In the genomic region with DNA sequence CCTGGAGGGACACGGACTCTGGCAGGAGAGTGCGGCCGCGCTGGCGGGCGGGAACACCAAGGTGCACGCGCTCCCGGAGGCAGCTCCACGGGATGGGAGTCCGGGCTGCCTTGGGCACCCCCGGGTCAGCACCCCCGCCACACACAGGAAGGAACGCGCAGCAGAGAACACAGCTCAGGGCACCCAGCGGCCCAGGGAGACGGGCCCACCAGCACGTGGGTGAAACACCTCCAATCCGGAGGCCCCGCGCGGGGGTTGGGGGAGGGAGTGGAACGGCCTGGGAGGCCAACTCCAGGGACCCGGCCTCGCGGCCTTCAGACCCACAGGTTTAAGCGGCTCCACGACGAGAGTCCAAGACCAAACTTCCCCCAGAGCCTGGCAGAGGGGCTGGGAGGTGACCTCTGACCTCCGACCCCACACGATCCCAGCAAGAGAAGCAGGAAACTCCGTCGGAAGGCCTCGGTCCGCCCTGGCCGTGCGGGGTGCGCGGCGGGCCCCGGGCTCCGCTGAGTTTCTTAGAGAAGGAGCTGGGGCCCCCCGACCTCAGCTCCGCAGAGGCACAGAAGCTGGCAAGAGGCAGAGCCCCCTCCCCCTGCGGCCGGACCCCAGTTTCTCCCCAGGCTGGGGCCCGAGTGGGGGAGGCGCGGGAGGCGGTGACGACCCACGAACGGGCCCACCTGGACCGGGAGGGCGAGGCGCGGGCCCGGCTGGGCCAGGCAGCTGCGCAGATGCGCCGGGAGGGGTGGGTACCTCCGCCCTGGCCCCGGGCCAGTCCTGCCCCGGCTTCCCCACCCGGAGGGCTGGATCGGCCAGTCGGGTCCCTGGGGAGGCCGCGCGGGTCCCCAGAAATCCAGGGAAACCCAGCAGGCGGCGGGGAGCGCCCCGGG, we compare ENCODE assay signal across 8 cellular contexts. TPM values are rescaled to one million over a fixed set of nuclear protein-coding genes. Genes with fewer than 3 reads are reported as not detected.
DNase-seq lines count a peak whose midpoint lies in the region; ATAC-seq, FAIRE-seq and TF ChIP-seq lines count a peak whose summit lies in the region.

No MANE protein-coding gene starts in this region.

- H3K27me3 Mint-ChIP-seq in T-helper 17 cell: peaks cover 8% of the 10 kb centered on the region

- H3K79me2 ChIP-seq in GM12878 (ENCODE audit: control insufficient read depth, insufficient read depth, low read length): peaks cover 11% of the 10 kb centered on the region

- peak; percentile 31; the same call in 1 of the 2 replicates for TF ChIP-seq POLR2A in GM12878 (IDR thresholded peaks at IDR 0.05; ENCODE audit: low read depth, low read length)

- WGBS in GM12878 (ENCODE audit: insufficient coverage, insufficient replicate concordance, low lambda C conversion rate, missing lambda C conversion rate): 20% methylated on average over 54 of the region's 74 CpGs
- whole genome bisulfite sequencing in iPS DF 6.9 (ENCODE audit: insufficient coverage, insufficient read length): no CpG with 5 or more reads among the region's 74 CpGs

- in situ Hi-C loops in HAP-1 (cut with MboI; ENCODE audit: low sequenced_read_pairs): no loop called here
- in situ Hi-C loops in GM12878 (cut with MboI): no loop called here

- FAIRE-seq in GM12878 (lab: Jason Lieb, UNC): no peak

- H3K9ac ChIP-seq in GM12878 (ENCODE audit: control insufficient read depth, insufficient read depth, low read length): peak overlapping the region; percentile 53

- RAD21 ChIA-PET in GM12878 (lab: Charles Lee; ENCODE audit: unreplicated experiment): interaction anchor here (0.6 to 6.9 kb wide), 4 partner anchors 14 to 24 kb away, joined by 3 to 52 read pairs (median 4); no protein-coding TSS in a partner anchor

- H2AFZ ChIP-seq in GM12878 (ENCODE audit: control insufficient read depth, low read depth, low read length): peak overlapping the region; percentile 25

- H3K9me3 ChIP-seq in HAP-1 (no peaks in the 10 kb centered on the region), T-helper 17 cell (ENCODE audit: control insufficient read depth, low read length, poor library complexity, severe bottlenecking) (no peaks in the 10 kb centered on the region), GM12878 (replicated peaks; ENCODE audit: control insufficient read depth, insufficient read depth, low read length) (no peaks in the 10 kb centered on the region), iPS DF 6.9 (ENCODE audit: control insufficient read depth, insufficient read depth, low read length) (no peaks in the 10 kb centered on the region)

- CTCF ChIA-PET in GM12878 (lab: Yijun Ruan, JAX): interaction anchor here (1.2 to 1.8 kb wide), 4 partner anchors 15 to 30 kb away, joined by 3 to 5 read pairs (median 4); no protein-coding TSS in a partner anchor

- H3K27ac ChIP-seq in GM12878 (ENCODE audit: control insufficient read depth, insufficient read depth): peak overlapping the region; percentile 61; the same call in 1 of the 2 replicates
- H3K27ac ChIP-seq in iPS DF 6.9 (ENCODE audit: low read length): no peak overlapping the region

- H3K36me3 Mint-ChIP-seq in T-helper 17 cell (ENCODE audit: low read depth): no peaks in the 10 kb centered on the region

- SMC1A ChIA-PET in GM12878 (lab: Charles Lee; ENCODE audit: uncharacterized antibody, unreplicated experiment): interaction anchor here (1.9 kb wide), 2 partner anchors 12 to 28 kb away, joined by 4 to 8 read pairs; no protein-coding TSS in a partner anchor

- no peak for TF ChIP-seq RAD21 in GM12878 (IDR thresholded peaks at IDR 0.05; ENCODE audit: insufficient read depth, low read depth, low read length)

- H3K27me3 ChIP-seq in HAP-1 (ENCODE audit: low read depth) (no peaks in the 10 kb centered on the region), GM12878 (replicated peaks in 1 of 2; ENCODE audit: control insufficient read depth in 2 of 2, insufficient read depth in 2 of 2, low read length in 1 of 2) (no peaks in the 10 kb centered on the region), iPS DF 6.9 (ENCODE audit: control insufficient read depth, insufficient read depth, low read length) (no peaks in the 10 kb centered on the region; the same call in 1 of the 2 replicates)

- H3K4me2 ChIP-seq in GM12878 (ENCODE audit: control insufficient read depth, insufficient read depth): peak overlapping the region; percentile 71

- H3K4me1 ChIP-seq in HAP-1 (peaks cover 29% of the 10 kb centered on the region), GM12878 (ENCODE audit: control insufficient read depth, insufficient read depth, low read length) (peaks cover 6% of the 10 kb centered on the region), iPS DF 6.9 (ENCODE audit: control insufficient read depth, insufficient read depth, low read length) (peaks cover 12% of the 10 kb centered on the region)

- H3K4me3 Mint-ChIP-seq in T-helper 17 cell: peak overlapping the region; percentile 88

- peaks cover 30% of the 10 kb centered on the region for H3K4me1 Mint-ChIP-seq in T-helper 17 cell

- no peaks in the 10 kb centered on the region for H4K20me1 ChIP-seq in GM12878 (ENCODE audit: control insufficient read depth, insufficient read depth)

- no peak overlapping the region for H3K27ac Mint-ChIP-seq in T-helper 17 cell

- peak; percentile 79 for ATAC-seq in T-helper 17 cell
- ATAC-seq in GM12878: peak; percentile 81
- ATAC-seq in HG03025 (IDR thresholded peaks at IDR 0.05; ENCODE audit: low FRiP score, unreplicated experiment): no peak
- no peak for ATAC-seq in GM19467 (IDR thresholded peaks at IDR 0.05; ENCODE audit: unreplicated experiment)

- DNase-seq in HAP-1 (ENCODE audit: low spot score in 2 of 2) (peak; percentile 26 to 81), T-helper 17 cell (peak in 2 of 3 donors; percentile 29 to 39), GM12878 (ENCODE audit: low read depth, low spot score) (no peak), iPS DF 6.9 (ENCODE audit: low read depth, low spot score) (no peak), skeletal muscle cell (ENCODE audit: low read depth) (no peak), NCI-H1105 treated with DMSO at 0.1 percent for 48 hours (lab: John Stamatoyannopoulos, UW) (no peak)

- TF ChIP-seq EP300 in GM12878 (IDR thresholded peaks at IDR 0.05; ENCODE audit: borderline replicate concordance in 1 of 2, control insufficient read depth in 1 of 2, low read depth in 2 of 2, low read length in 2 of 2): no peak

- BruUV-seq in GM12878 (replicated peaks; lab: Mats Ljungman, UMichigan): no TSS peak

- TF ChIP-seq CTCF in GM12878 (IDR thresholded peaks at IDR 0.05 in 2 of 3, conservative IDR thresholded peaks at IDR 0.05 in 1 of 3; ENCODE audit: control insufficient read depth in 2 of 3, extremely low read depth in 1 of 3, insufficient read depth in 1 of 3, low read depth in 3 of 3, low read length in 3 of 3): no peak

- POLR2A ChIA-PET in GM12878 (lab: Charles Lee): interaction anchor here (1.1 to 4.9 kb wide), 6 partner anchors 10 to 173 kb away, joined by 3 to 28 read pairs (median 4); no protein-coding TSS in a partner anchor

- intact Hi-C loops in GM12878 (cut with micrococcal nuclease; ENCODE audit: unreplicated experiment): no loop called here

- H3K36me3 ChIP-seq in HAP-1 (replicated peaks) (peaks cover 2% of the 10 kb centered on the region), GM12878 (ENCODE audit: control insufficient read depth in 2 of 2, insufficient read depth in 2 of 2, low read length in 1 of 2) (no peaks in the 10 kb centered on the region), iPS DF 6.9 (ENCODE audit: control insufficient read depth, insufficient read depth, low read length) (no peaks in the 10 kb centered on the region)

- H3K4me3 ChIP-seq in HAP-1 (peak overlapping the region; percentile 59), GM12878 (peak overlapping the region; percentile 63), iPS DF 6.9 (ENCODE audit: low read length) (peak overlapping the region; percentile 40; the same call in 1 of the 2 replicates), skeletal muscle cell (ENCODE audit: low read depth, low read length) (peak overlapping the region; percentile 73)

RNA-seq across cellular contexts. Expression of a gene that starts 0.9 kb away (rescaled TPM):
- total RNA-seq in T-helper 17 cell (1 to 10 TPM; 5.8 to 5.9 TPM), GM12878 (2014; rRNA removed) (7.9 and 9.1 TPM in 2 replicates), GM12878 (2014; rRNA removed; fragmentation: Illumina TruSeq; extraction: Trizol) (3.5 and 3.8 TPM in 2 replicates), GM12878 (2021) (14.2 and 14.7 TPM in 2 replicates)
- 11.9 and 13.5 TPM in 2 replicates for total RNA-seq in GM12878 (2013; cell fraction: nucleolus; rRNA removed)
- polyA plus RNA-seq in GM12878 (2011; ENCODE audit: low read depth): 1.1 TPM
- polyA plus RNA-seq in GM12878 (2011; rRNA removed) (3.5 and 5.4 TPM in 2 replicates), GM12878 (2014; fragmentation: Illumina TruSeq; extraction: Trizol) (2.0 and 3.1 TPM in 2 replicates), GM12878 (2014; fragmentation: Nextera tagmentation; extraction: Ambion mirVana) (1 to 10 TPM in 1 of 2 experiments, under 1 TPM in 1; 0.66 to 1.0 TPM), GM12878 (2014; rRNA removed) (7.5 and 9.4 TPM in 2 replicates), GM12878 (2016; fragmentation: Nextera tagmentation; extraction: Ambion mirVana) (1 to 10 TPM; 2.7 to 2.9 TPM)
- polyA plus RNA-seq in GM12878 (2011; cell fraction: cytosol; rRNA removed): 7.9 and 9.6 TPM in 2 replicates
- polyA plus RNA-seq in GM12878 (2011; cell fraction: nucleus; rRNA removed): 15.3 and 20.7 TPM in 2 replicates
- polyA plus RNA-seq in GM12878 (2012): 3.8 and 4.4 TPM in 2 replicates
- polyA minus RNA-seq in GM12878 (2011; rRNA and poly(A)+ RNA removed): 11.8 and 12.6 TPM in 2 replicates
- polyA minus RNA-seq in GM12878 (2011; cell fraction: cytosol; rRNA and poly(A)+ RNA removed): 7.3 and 9.0 TPM in 2 replicates
- polyA minus RNA-seq in GM12878 (2011; cell fraction: nucleus; rRNA and poly(A)+ RNA removed): 3.5 and 7.1 TPM in 2 replicates

RNA-seq across cellular contexts. Expression of a gene that starts 24.4 kb away (rescaled TPM):
- total RNA-seq in T-helper 17 cell (10 to 100 TPM; 17.9 to 21.8 TPM), GM12878 (2014; rRNA removed) (30.1 and 39.9 TPM in 2 replicates), GM12878 (2014; rRNA removed; fragmentation: Illumina TruSeq; extraction: Trizol) (8.5 and 10.4 TPM in 2 replicates), GM12878 (2021) (33.4 and 38.4 TPM in 2 replicates)
- 19.1 and 19.6 TPM in 2 replicates for total RNA-seq in GM12878 (2013; cell fraction: nucleolus; rRNA removed)
- 3.5 TPM for polyA plus RNA-seq in GM12878 (2011; ENCODE audit: low read depth)
- polyA plus RNA-seq in GM12878 (2011; rRNA removed) (3.5 and 6.2 TPM in 2 replicates), GM12878 (2014; fragmentation: Illumina TruSeq; extraction: Trizol) (2.6 and 6.7 TPM in 2 replicates), GM12878 (2014; fragmentation: Nextera tagmentation; extraction: Ambion mirVana) (1 to 10 TPM in 1 of 2 experiments, under 1 TPM in 1; 0.39 to 1.2 TPM), GM12878 (2014; rRNA removed) (25.4 and 27.5 TPM in 2 replicates), GM12878 (2016; fragmentation: Nextera tagmentation; extraction: Ambion mirVana) (10 to 100 TPM in 1 of 2 experiments, 1 to 10 TPM in 1; 6.2 to 16.6 TPM)
- 9.3 and 16.0 TPM in 2 replicates for polyA plus RNA-seq in GM12878 (2011; cell fraction: cytosol; rRNA removed)
- polyA plus RNA-seq in GM12878 (2011; cell fraction: nucleus; rRNA removed): 22.4 and 27.6 TPM in 2 replicates
- polyA plus RNA-seq in GM12878 (2012): 9.7 and 11.4 TPM in 2 replicates
- polyA minus RNA-seq in GM12878 (2011; rRNA and poly(A)+ RNA removed): 5.5 and 13.3 TPM in 2 replicates
- polyA minus RNA-seq in GM12878 (2011; cell fraction: cytosol; rRNA and poly(A)+ RNA removed): 7.3 and 8.3 TPM in 2 replicates
- 12.8 and 25.1 TPM in 2 replicates for polyA minus RNA-seq in GM12878 (2011; cell fraction: nucleus; rRNA and poly(A)+ RNA removed)

Comparison
In these comparisons a context has a peak if more than half of its experiments do, and no peak if none do; other contexts are left out.
1. DNase-seq: peak in HAP-1 (2 of 2) and T-helper 17 cell (2 of 3); none in GM12878 (single experiment), iPS DF 6.9 (single experiment), skeletal muscle cell (single experiment) and NCI-H1105 treated with DMSO at 0.1 percent for 48 hours (single experiment).
2. ATAC-seq: peak in T-helper 17 cell (single experiment) and GM12878 (single experiment); none in HG03025 (single experiment) and GM19467 (single experiment).
3. Peak in every context shown above with its lines, with median percentiles within 50 percentile points of each other: H3K4me3 ChIP-seq.